32 cellular contexts compared by ENCODE assay signal in the genomic region with DNA sequence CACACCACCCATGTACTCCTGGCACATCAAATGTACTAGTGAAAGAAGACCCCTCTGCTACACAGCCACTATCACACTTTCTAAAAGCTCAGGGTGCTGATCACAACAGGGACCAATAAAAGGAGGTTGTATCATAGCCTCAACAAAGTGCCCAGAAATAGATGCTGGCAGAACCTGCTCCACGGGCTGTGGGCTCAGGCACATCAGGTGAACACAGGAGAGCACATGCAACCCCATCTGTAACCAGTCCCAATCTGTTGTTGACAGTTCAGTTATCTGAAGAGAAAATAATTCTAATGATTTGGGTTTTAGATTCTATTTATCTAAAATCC.
"Had no signal": no experiment of that assay in that cellular context is flagged by ENCODE, and none has a peak within 500 bp of the region (broad histone marks: within the 10 kb centered on the region; RNA-seq: fewer than 3 reads in every experiment).

No MANE protein-coding gene starts in this region.

- DNase-seq: activated CD4-positive, alpha-beta T cell treated with anti-CD3 and anti-CD28 coated beads for 36 hours; activated CD4-positive, alpha-beta T cell treated with anti-CD3 and anti-CD28 coated beads, Interleukin-2, amount 10 ng/mL, durations not matched to agents 7 days and 5 days; activated CD4-positive, alpha-beta T cell treated with anti-CD3 and anti-CD28 coated beads, Interleukin-2, amount 50 U/mL, for 48 hours; activated CD8-positive, alpha-beta T cell treated with anti-CD3 and anti-CD28 coated beads, Interleukin-2, amount 10 ng/mL, durations not matched to agents 7 days and 5 days; activated gamma-delta T cell; activated naive CD4-positive, alpha-beta T cell treated with Interleukin-2 at 50 U/mL for 16 hours; activated naive CD8-positive, alpha-beta T cell treated with anti-CD3 and anti-CD28 coated beads, Interleukin-2, amount 10 ng/mL, durations not matched to agents 7 days and 5 days; activated T-cell treated with anti-CD3 and anti-CD28 coated beads, Interleukin-2, amount 50 U/mL, for 24 hours; amygdala; body of pancreas; Karpas-422; KBM-7; NCI-H1105; NCI-H1417 treated with DMSO at 0.1 percent for 48 hours; NCI-H187 treated with DMSO at 0.1 percent for 48 hours; NCI-H2081; NCI-H345; NCI-H524 treated with DMSO at 0.1 percent for 48 hours; NCI-H748 treated with DMSO at 0.1 percent for 48 hours; NK-92 treated with Interleukin-12 subunit alpha and Interleukin-12 subunit beta, amount 100 ng/mL, for 24 hours; PC-3; Peyer's patch; RPMI8226; SW 1271; T-helper 1 cell; T-helper 2 cell; T1000 had no signal

- H3K9me3 ChIP-seq: body of pancreas, breast epithelium, Peyer's patch had no signal

- H3K9me3 Mint-ChIP-seq: activated CD4-positive, alpha-beta T cell treated with anti-CD3 and anti-CD28 coated beads, Interleukin-2, amount 10 ng/mL, durations not matched to agents 7 days and 5 days; activated naive CD4-positive, alpha-beta T cell treated with anti-CD3 and anti-CD28 coated beads, Interleukin-2, amount 50 U/mL, for 24 hours; activated naive CD8-positive, alpha-beta T cell treated with anti-CD3 and anti-CD28 coated beads, Interleukin-2, amount 10 ng/mL, durations not matched to agents 7 days and 5 days; activated T-cell treated with anti-CD3 and anti-CD28 coated beads, Interleukin-2, amount 50 U/mL, for 24 hours; activated T-helper 2 cell treated with anti-CD3 and anti-CD28 coated beads, Interferon-gamma antibody, Interleukin-2, Interleukin-4, amounts not matched to agents 10 μg/mL and 5 μg/mL and 100 μg/mL, durations not matched to agents 14 hours and 24 hours and 36 hours; IgD-negative memory B cell had no signal

- H3K4me1 Mint-ChIP-seq: activated CD4-positive, alpha-beta T cell treated with anti-CD3 and anti-CD28 coated beads for 36 hours; activated CD4-positive, alpha-beta T cell treated with anti-CD3 and anti-CD28 coated beads, Interleukin-2, amount 10 ng/mL, durations not matched to agents 7 days and 5 days; activated naive CD4-positive, alpha-beta T cell treated with anti-CD3 and anti-CD28 coated beads, Interleukin-2, amount 50 U/mL, for 24 hours; IgD-negative memory B cell had no signal

- H3K27me3 Mint-ChIP-seq: activated CD4-positive, alpha-beta T cell treated with anti-CD3 and anti-CD28 coated beads for 36 hours; activated CD4-positive, alpha-beta T cell treated with anti-CD3 and anti-CD28 coated beads, Interleukin-2, amount 10 ng/mL, durations not matched to agents 7 days and 5 days; activated naive CD4-positive, alpha-beta T cell treated with anti-CD3 and anti-CD28 coated beads, Interleukin-2, amount 50 U/mL, for 24 hours; activated naive CD8-positive, alpha-beta T cell treated with anti-CD3 and anti-CD28 coated beads, Interleukin-2, amount 10 ng/mL, durations not matched to agents 7 days and 5 days; activated T-cell treated with anti-CD3 and anti-CD28 coated beads, Interleukin-2, amount 50 U/mL, for 24 hours; IgD-negative memory B cell had no signal

- H3K27ac Mint-ChIP-seq: activated CD4-positive, alpha-beta T cell treated with anti-CD3 and anti-CD28 coated beads for 36 hours; activated CD8-positive, alpha-beta T cell treated with anti-CD3 and anti-CD28 coated beads, Interleukin-2, amount 10 ng/mL, durations not matched to agents 7 days and 5 days; activated naive CD4-positive, alpha-beta T cell treated with anti-CD3 and anti-CD28 coated beads, Interleukin-2, amount 50 U/mL, for 24 hours; activated naive CD8-positive, alpha-beta T cell treated with anti-CD3 and anti-CD28 coated beads, Interleukin-2, amount 10 ng/mL, durations not matched to agents 7 days and 5 days; activated T-cell treated with anti-CD3 and anti-CD28 coated beads, Interleukin-2, amount 50 U/mL, for 24 hours; activated T-helper 2 cell treated with anti-CD3 and anti-CD28 coated beads, Interferon-gamma antibody, Interleukin-2, Interleukin-4, amounts not matched to agents 10 μg/mL and 5 μg/mL and 100 μg/mL, durations not matched to agents 14 hours and 24 hours and 36 hours; IgD-negative memory B cell had no signal

- H3K4me3 Mint-ChIP-seq: activated CD4-positive, alpha-beta T cell treated with anti-CD3 and anti-CD28 coated beads for 36 hours; activated CD4-positive, alpha-beta T cell treated with anti-CD3 and anti-CD28 coated beads, Interleukin-2, amount 10 ng/mL, durations not matched to agents 7 days and 5 days; activated CD8-positive, alpha-beta T cell treated with anti-CD3 and anti-CD28 coated beads, Interleukin-2, amount 10 ng/mL, durations not matched to agents 7 days and 5 days; activated naive CD4-positive, alpha-beta T cell treated with anti-CD3 and anti-CD28 coated beads, Interleukin-2, amount 50 U/mL, for 24 hours; activated naive CD8-positive, alpha-beta T cell treated with anti-CD3 and anti-CD28 coated beads, Interleukin-2, amount 10 ng/mL, durations not matched to agents 7 days and 5 days; activated T-cell treated with anti-CD3 and anti-CD28 coated beads, Interleukin-2, amount 50 U/mL, for 24 hours; IgD-negative memory B cell had no signal

- H3K27ac ChIP-seq: body of pancreas, breast epithelium, Peyer's patch had no signal

- H3K4me3 ChIP-seq: body of pancreas, breast epithelium, Peyer's patch had no signal

- H3K27me3 ChIP-seq: body of pancreas, breast epithelium, Peyer's patch had no signal

- ATAC-seq: activated CD4-positive, alpha-beta T cell treated with anti-CD3 and anti-CD28 coated beads for 36 hours; activated CD4-positive, CD25-positive, alpha-beta regulatory T cell treated with anti-CD3 and anti-CD28 coated beads, Interleukin-2, amount 50 U/mL, for 24 hours; activated CD8-positive, alpha-beta T cell treated with anti-CD3 and anti-CD28 coated beads, Interleukin-2, amount 10 ng/mL, durations not matched to agents 7 days and 5 days; body of pancreas; PC-3 had no signal

- H3K36me3 ChIP-seq: breast epithelium, Peyer's patch had no signal

- H3K4me1 ChIP-seq: breast epithelium, Peyer's patch had no signal

- H3K36me3 Mint-ChIP-seq: activated naive CD4-positive, alpha-beta T cell treated with anti-CD3 and anti-CD28 coated beads, Interleukin-2, amount 50 U/mL, for 24 hours; IgD-negative memory B cell had no signal
